13 cellular contexts compared by ENCODE assay signal in the genomic region with DNA sequence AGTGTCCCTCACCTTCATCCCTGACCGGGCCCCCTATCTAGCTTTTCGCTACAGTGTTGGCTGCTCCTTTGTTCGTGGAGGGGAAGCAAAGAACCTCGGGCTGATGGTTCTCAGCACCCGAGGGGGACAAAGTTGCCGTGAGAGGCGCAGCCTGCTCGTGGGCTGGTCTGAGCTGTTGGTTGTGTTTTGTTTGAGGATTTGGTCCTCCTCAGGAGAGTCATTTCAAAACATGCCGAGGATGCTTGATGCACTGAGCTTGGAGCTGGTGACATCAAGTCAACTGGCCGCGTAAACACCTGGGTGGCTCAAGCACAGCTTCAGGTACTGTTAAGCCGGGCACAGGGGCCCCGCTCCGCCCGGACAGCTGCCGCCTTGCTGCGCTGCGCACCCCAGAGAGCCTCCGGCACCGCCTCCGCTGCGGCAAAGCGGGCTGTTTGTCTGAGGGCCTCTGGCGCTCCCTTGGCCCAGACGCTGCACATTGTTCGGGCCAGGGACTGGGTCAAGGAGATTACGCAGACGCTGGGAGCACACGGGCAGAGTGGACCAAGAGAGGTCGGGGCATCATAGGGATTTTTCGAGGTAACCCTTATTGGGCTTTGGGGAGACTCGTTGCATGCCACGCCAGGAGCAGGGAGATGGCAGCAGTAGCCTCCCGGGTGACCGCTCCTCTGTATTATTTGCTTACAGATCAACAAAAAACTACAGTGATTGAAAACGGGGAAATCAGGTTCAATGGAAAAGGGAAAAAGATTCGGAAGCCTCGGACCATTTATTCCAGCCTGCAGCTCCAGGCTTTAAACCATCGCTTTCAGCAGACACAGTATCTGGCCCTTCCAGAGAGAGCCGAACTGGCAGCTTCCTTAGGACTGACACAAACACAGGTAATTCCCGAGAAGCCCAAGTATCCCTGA. TPM values are rescaled to one million over a fixed set of nuclear protein-coding genes. Genes with fewer than 3 reads are reported as not detected.
DNase-seq lines count a peak whose midpoint lies in the region; ATAC-seq and TF ChIP-seq lines count a peak whose summit lies in the region.
"Had no signal": no experiment of that assay in that cellular context is flagged by ENCODE, and none has a peak within 500 bp of the region (broad histone marks: within the 10 kb centered on the region; RNA-seq: fewer than 3 reads in every experiment).

No MANE protein-coding gene starts in this region.

- peaks cover 0 to 1% of the 10 kb centered on the region in 2 donors for H3K36me3 Mint-ChIP-seq in activated T-cell treated with anti-CD3 and anti-CD28 coated beads, Interleukin-2, amount 50 U/mL, for 72 hours (ENCODE audit: insufficient read depth in 2 of 2)

- ATAC-seq in activated T-cell treated with anti-CD3 and anti-CD28 coated beads, Interleukin-2, amount 50 U/mL, for 72 hours (replicated peaks in 1 of 2) = no peak
- no peak for ATAC-seq in GM21526 (IDR thresholded peaks at IDR 0.05; ENCODE audit: low FRiP score, unreplicated experiment)

- H3K4me1 Mint-ChIP-seq in activated T-cell treated with anti-CD3 and anti-CD28 coated beads, Interleukin-2, amount 50 U/mL, for 72 hours (ENCODE audit: low read depth) = peaks cover 26% of the 10 kb centered on the region

- H3K4me1 ChIP-seq in iPS-20b (ENCODE audit: insufficient read depth, low read length) = peaks cover 7% of the 10 kb centered on the region; the same call in 1 of the 2 replicates
- H3K4me1 ChIP-seq in stomach smooth muscle (ENCODE audit: control insufficient read depth, insufficient read depth, low read length) = peaks cover 19% of the 10 kb centered on the region

- H3K27ac ChIP-seq in WERI-Rb-1 = peak overlapping the region; percentile 98
- no peak overlapping the region for H3K27ac ChIP-seq in iPS-20b (ENCODE audit: low read length)
- H3K27ac ChIP-seq in stomach smooth muscle (ENCODE audit: low read length) = no peak overlapping the region
- H3K27ac ChIP-seq: C4-2B, RWPE1 had no signal

- no peak overlapping the region for H3K9ac ChIP-seq in iPS-20b (ENCODE audit: low read depth, low read length)
- no peak overlapping the region for H3K9ac ChIP-seq in stomach smooth muscle (ENCODE audit: low read length in 2 of 2)

- peak overlapping the region; percentile 74 for H3K4me3 ChIP-seq in WERI-Rb-1 (ENCODE audit: low read depth, low read length)
- H3K4me3 ChIP-seq in iPS-20b (ENCODE audit: low read length) = peak overlapping the region; percentile 51
- H3K4me3 ChIP-seq in stomach smooth muscle (ENCODE audit: low read length in 2 of 2) = peak overlapping the region; percentile 29 to 49

- CTCF ChIA-PET in HEK293T (lab: Yijun Ruan, JAX) = interaction anchor here (0.6 to 1.3 kb wide), 2 partner anchors 10 to 1462 kb away, joined by 3 read pairs; no protein-coding TSS in a partner anchor

- POLR2A ChIA-PET in HEK293T (lab: Yijun Ruan, JAX) = interaction anchor here (1.2 to 3.9 kb wide), 3 partner anchors 9 to 17 kb away, joined by 3 to 52 read pairs (median 21); a partner anchor contains a TSS

- DNase-seq in activated T-cell treated with anti-CD3 and anti-CD28 coated beads, Interleukin-2, amount 50 U/mL, for 72 hours = no peak
- no peak for DNase-seq in activated T-cell treated with anti-CD3 and anti-CD28 coated beads, Interleukin-2, amount 50 U/mL, for 1 hour
- DNase-seq in WERI-Rb-1 (peak; percentile 26), GM03348 (ENCODE audit: low spot score) (no peak), HEK293T (ENCODE audit: extremely low spot score) (no peak)
- DNase-seq: NCI-H1048 had no signal

- H3K36me3 ChIP-seq in WERI-Rb-1 = peaks cover 32% of the 10 kb centered on the region
- no peaks in the 10 kb centered on the region for H3K36me3 ChIP-seq in iPS-20b (ENCODE audit: insufficient read depth, low read depth, low read length)
- H3K36me3 ChIP-seq in stomach smooth muscle (ENCODE audit: control insufficient read depth in 2 of 2, insufficient read depth in 2 of 2, low read length in 2 of 2) = no peaks in the 10 kb centered on the region

- no peaks in the 10 kb centered on the region for H3K27me3 ChIP-seq in WERI-Rb-1 (ENCODE audit: insufficient read depth, low read depth, severe bottlenecking)
- peaks cover 99% of the 10 kb centered on the region for H3K27me3 ChIP-seq in iPS-20b (ENCODE audit: insufficient read depth, low read length)
- peaks cover 63 to 83% of the 10 kb centered on the region in 2 donors for H3K27me3 ChIP-seq in stomach smooth muscle (ENCODE audit: control insufficient read depth in 1 of 2, insufficient read depth in 2 of 2, low read length in 2 of 2)

- H3K4me3 Mint-ChIP-seq in activated T-cell treated with anti-CD3 and anti-CD28 coated beads, Interleukin-2, amount 50 U/mL, for 72 hours = peak overlapping the region; percentile 82 to 86

- peaks cover 3 to 4% of the 10 kb centered on the region in 2 donors for H3K9me3 Mint-ChIP-seq in activated T-cell treated with anti-CD3 and anti-CD28 coated beads, Interleukin-2, amount 50 U/mL, for 72 hours

- H3K9me3 ChIP-seq in WERI-Rb-1 (ENCODE audit: severe bottlenecking) (no peaks in the 10 kb centered on the region), iPS-20b (ENCODE audit: insufficient read depth, low read depth, low read length) (no peaks in the 10 kb centered on the region; the same call in 1 of the 2 replicates), stomach smooth muscle (ENCODE audit: control insufficient read depth in 2 of 2, low read length in 2 of 2) (peaks cover 0 to under 1% of the 10 kb centered on the region in 2 donors)

- H3K27me3 Mint-ChIP-seq in activated T-cell treated with anti-CD3 and anti-CD28 coated beads, Interleukin-2, amount 50 U/mL, for 72 hours (ENCODE audit: low read depth) = peaks cover 68% of the 10 kb centered on the region

- no peak for TF ChIP-seq CTCF in WERI-Rb-1 (IDR thresholded peaks at IDR 0.05; ENCODE audit: low read depth, low read length)

- H3K27ac Mint-ChIP-seq in activated T-cell treated with anti-CD3 and anti-CD28 coated beads, Interleukin-2, amount 50 U/mL, for 72 hours = no peak overlapping the region

TF ChIP-seq in HEK293T, 16 proteins besides CTCF, POLR2A, EP300 and RAD21:
- TF ChIP-seq ZNF384 (IDR thresholded peaks at IDR 0.05) = no peak
- no peak for TF ChIP-seq FOXK2 (IDR thresholded peaks at IDR 0.05)
- no peak for TF ChIP-seq ARNT (IDR thresholded peaks at IDR 0.05)
- TF ChIP-seq L3MBTL2 (conservative IDR thresholded peaks at IDR 0.05) = no peak
- no peak for TF ChIP-seq CTBP1 (IDR thresholded peaks at IDR 0.05; ENCODE audit: borderline replicate concordance)
- no peak for TF ChIP-seq SP1 (IDR thresholded peaks at IDR 0.05)
- no peak for TF ChIP-seq TARDBP (IDR thresholded peaks at IDR 0.05)
- no peak for TF ChIP-seq SUZ12 (IDR thresholded peaks at IDR 0.05)
- no peak for TF ChIP-seq FOXM1 (IDR thresholded peaks at IDR 0.05; ENCODE audit: borderline replicate concordance)
- no peak for TF ChIP-seq LEF1 (IDR thresholded peaks at IDR 0.05; ENCODE audit: borderline replicate concordance)
- no peak for TF ChIP-seq ELF4 (IDR thresholded peaks at IDR 0.05)

RNA-seq across cellular contexts. Expression of a gene that starts 1.9 kb away (rescaled TPM):
- total RNA-seq in activated T-cell treated with anti-CD3 and anti-CD28 coated beads, Interleukin-2, amount 50 U/mL, for 72 hours = not detected
- total RNA-seq: activated CD8-positive, alpha-beta memory T cell treated with anti-CD3 and anti-CD28 coated beads for 36 hours; omental fat pad had no signal

RNA-seq across cellular contexts. Expression of a gene that starts 17.4 kb away (rescaled TPM):
- total RNA-seq in activated T-cell treated with anti-CD3 and anti-CD28 coated beads, Interleukin-2, amount 50 U/mL, for 72 hours = not detected
- total RNA-seq: activated CD8-positive, alpha-beta memory T cell treated with anti-CD3 and anti-CD28 coated beads for 36 hours had no signal
